Comparison of ENCODE assay signal across 8 cellular contexts in the genomic region with DNA sequence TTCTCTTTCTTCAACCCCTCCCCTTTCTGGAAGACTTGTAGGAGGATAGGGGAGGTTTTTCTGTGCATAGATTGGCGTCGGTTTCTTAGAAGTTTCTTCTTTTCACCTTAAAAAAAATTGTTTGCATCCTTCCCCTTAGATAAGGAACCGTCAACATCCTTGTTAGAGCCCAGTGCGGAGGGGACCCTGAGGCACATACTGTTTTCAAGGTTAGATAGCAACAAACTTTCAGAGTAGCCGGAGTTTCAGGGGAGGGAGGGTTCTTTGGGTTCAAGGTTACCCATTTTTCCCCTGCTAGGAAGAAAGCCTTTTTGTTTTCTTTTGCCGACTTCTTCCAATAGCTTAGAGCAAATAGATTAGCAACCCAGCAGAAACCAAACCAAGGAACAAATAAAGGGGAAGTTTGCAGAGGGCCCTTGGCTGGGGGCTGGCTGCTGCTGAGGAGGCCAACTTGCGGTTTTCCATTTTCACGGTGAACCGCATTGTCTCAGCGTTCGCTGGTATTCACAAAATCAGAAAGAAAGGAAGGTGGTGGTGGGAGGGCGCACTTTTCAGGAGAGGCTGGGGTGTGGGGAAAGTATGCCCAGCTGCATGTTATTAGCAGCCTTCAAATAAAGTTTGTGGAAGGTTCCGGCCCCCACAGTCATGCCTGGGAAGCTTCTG. TPM values are rescaled to one million over a fixed set of nuclear protein-coding genes. Genes with fewer than 3 reads are reported as not detected.
A peak's percentile ranks its signal among the peaks of the same experiment; 100 is the strongest.
DNase-seq lines count a peak whose midpoint lies in the region; ATAC-seq and TF ChIP-seq lines count a peak whose summit lies in the region.

No MANE protein-coding gene starts in this region.

- H3K27me3 ChIP-seq in lower lobe of right lung (ENCODE audit: low read depth), result no peaks in the 10 kb centered on the region

- H3K27ac Mint-ChIP-seq in activated T-helper 17 cell treated with anti-CD3 and anti-CD28 coated beads, Interleukin-2, amount 50 U/mL, for 72 hours, result peak overlapping the region; percentile 90
- peak overlapping the region; percentile 90 for H3K27ac Mint-ChIP-seq in neural crest cell (ENCODE audit: unreplicated experiment)

- H3K4me3 Mint-ChIP-seq in activated T-helper 17 cell treated with anti-CD3 and anti-CD28 coated beads, Interleukin-2, amount 50 U/mL, for 72 hours, result peak overlapping the region; percentile 77
- peak overlapping the region; percentile 60 for H3K4me3 Mint-ChIP-seq in neural crest cell

- H3K27ac ChIP-seq in lower lobe of right lung, result no peak overlapping the region

- no peaks in the 10 kb centered on the region for H3K9me3 ChIP-seq in lower lobe of right lung

- no peaks in the 10 kb centered on the region for H3K27me3 Mint-ChIP-seq in activated T-helper 17 cell treated with anti-CD3 and anti-CD28 coated beads, Interleukin-2, amount 50 U/mL, for 72 hours
- H3K27me3 Mint-ChIP-seq in neural crest cell (ENCODE audit: low read depth), result no peaks in the 10 kb centered on the region

- TF ChIP-seq CTCF in neural crest cell (conservative IDR thresholded peaks at IDR 0.05) (no peak), lower lobe of right lung (IDR thresholded peaks at IDR 0.05) (no peak)

- peak; percentile 64 for ATAC-seq in GM21360 (IDR thresholded peaks at IDR 0.05; ENCODE audit: unreplicated experiment)
- peak; percentile 76 for ATAC-seq in activated T-helper 17 cell treated with anti-CD3 and anti-CD28 coated beads, Interleukin-2, amount 50 U/mL, for 72 hours (replicated peaks)
- ATAC-seq in lower lobe of right lung, result no peak
- ATAC-seq in GM21367 (IDR thresholded peaks at IDR 0.05; ENCODE audit: unreplicated experiment), result no peak
- no peak for ATAC-seq in GM19035 (IDR thresholded peaks at IDR 0.05; ENCODE audit: unreplicated experiment)
- ATAC-seq in sciatic nerve, result no peak

- H3K4me3 ChIP-seq in lower lobe of right lung, result no peak overlapping the region

- H3K36me3 ChIP-seq in lower lobe of right lung, result peaks cover 5% of the 10 kb centered on the region

- H3K36me3 Mint-ChIP-seq in activated T-helper 17 cell treated with anti-CD3 and anti-CD28 coated beads, Interleukin-2, amount 50 U/mL, for 72 hours (ENCODE audit: low read depth), result peaks cover 75% of the 10 kb centered on the region
- peaks cover 2% of the 10 kb centered on the region for H3K36me3 Mint-ChIP-seq in neural crest cell (ENCODE audit: low read depth)

- intact Hi-C loops in lower lobe of right lung (cut with DNase I) (no loop called here), sciatic nerve (cut with DNase I) (loop anchor here (5.0 kb wide), 1 partner anchor 143 kb away; no protein-coding TSS in a partner anchor)

- no peaks in the 10 kb centered on the region for H3K9me3 Mint-ChIP-seq in activated T-helper 17 cell treated with anti-CD3 and anti-CD28 coated beads, Interleukin-2, amount 50 U/mL, for 72 hours
- no peaks in the 10 kb centered on the region for H3K9me3 Mint-ChIP-seq in neural crest cell

- H3K4me1 ChIP-seq in lower lobe of right lung, result no peaks in the 10 kb centered on the region

- peak; percentile 84 for DNase-seq in MV-4-11 (lab: John Stamatoyannopoulos, UW)
- no peak for DNase-seq in neural crest cell (ENCODE audit: low read depth, low spot score)
- no peak for DNase-seq in lower lobe of right lung
- no peak for DNase-seq in sciatic nerve (ENCODE audit: low spot score)

- peaks cover 56% of the 10 kb centered on the region for H3K4me1 Mint-ChIP-seq in activated T-helper 17 cell treated with anti-CD3 and anti-CD28 coated beads, Interleukin-2, amount 50 U/mL, for 72 hours
- peaks cover 91% of the 10 kb centered on the region for H3K4me1 Mint-ChIP-seq in neural crest cell

RNA-seq across cellular contexts. Expression of a gene that starts 28.8 kb away (rescaled TPM):
- 100 to 1,000 TPM in 1 of 2 donors, 10 to 100 TPM in 1; 96.3 to 128 TPM for total RNA-seq in activated T-helper 17 cell treated with anti-CD3 and anti-CD28 coated beads, Interleukin-2, amount 50 U/mL, for 72 hours
- total RNA-seq in neural crest cell (140 and 150 TPM in 2 replicates), lower lobe of right lung (43.9 TPM), sciatic nerve (25.2 TPM)

Comparison
In these comparisons a context has a peak if more than half of its experiments do, and no peak if none do; other contexts are left out.
1. ATAC-seq: peak in GM21360 (single experiment) and activated T-helper 17 cell treated with anti-CD3 and anti-CD28 coated beads, Interleukin-2, amount 50 U/mL, for 72 hours (single experiment); none in lower lobe of right lung (0 of 2), GM21367 (single experiment), GM19035 (single experiment) and sciatic nerve (single experiment).